Comparison of ENCODE assay signal across 34 cellular contexts in genomic region chr17:10527419-10527818, GRCh38. TPM values are rescaled to one million over a fixed set of nuclear protein-coding genes. Genes with fewer than 3 reads are reported as not detected.
"Had no signal": no experiment of that assay in that cellular context is flagged by ENCODE, and none has a peak within 500 bp of the region (broad histone marks: within the 10 kb centered on the region; RNA-seq: fewer than 3 reads in every experiment).

No MANE protein-coding gene starts in this region.

- H3K27ac ChIP-seq: adrenal gland, body of pancreas, brain microvascular endothelial cell, breast epithelium, VCaP had no signal

- H3K4me3 ChIP-seq: adrenal gland, body of pancreas, breast epithelium had no signal

- H3K27ac Mint-ChIP-seq: activated B cell treated with CpG ODN at 0.5 μM for 24 hours; activated CD4-positive, alpha-beta memory T cell treated with anti-CD3 and anti-CD28 coated beads, Interleukin-2, amount 10 ng/mL, durations not matched to agents 7 days and 5 days; activated CD4-positive, alpha-beta T cell treated with anti-CD3 and anti-CD28 coated beads, Interleukin-2, amount 10 ng/mL, durations not matched to agents 24 days and 14 days; activated naive CD4-positive, alpha-beta T cell treated with anti-CD3 and anti-CD28 coated beads for 36 hours; activated naive CD4-positive, alpha-beta T cell treated with anti-CD3 and anti-CD28 coated beads, Interleukin-2, amount 50 U/mL, for 72 hours; activated naive CD8-positive, alpha-beta T cell treated with anti-CD3 and anti-CD28 coated beads for 36 hours; activated T-cell treated with anti-CD3 and anti-CD28 coated beads, Interleukin-2, amount 50 U/mL, for 24 hours; activated T-helper 17 cell treated with anti-CD3 and anti-CD28 coated beads, Interleukin-2, amount 50 U/mL, for 72 hours; T-helper 1 cell treated with Interleukin-12 subunit alpha and Interleukin-12 subunit beta and Interleukin-4 antibody, amounts not matched to agents 30 μg/mL and 1 μg/mL, for 36 hours; T-helper 2 cell treated with Interferon-gamma antibody and Interleukin-4, amounts not matched to agents 5 μg/mL and 100 μg/mL, for 36 hours had no signal

- H3K36me3 ChIP-seq: adrenal gland, brain microvascular endothelial cell, breast epithelium had no signal

- H3K27me3 Mint-ChIP-seq: activated B cell treated with CpG ODN at 0.5 μM for 24 hours; activated CD4-positive, alpha-beta memory T cell treated with anti-CD3 and anti-CD28 coated beads, Interleukin-2, amount 10 ng/mL, durations not matched to agents 7 days and 5 days; activated CD4-positive, alpha-beta T cell treated with anti-CD3 and anti-CD28 coated beads, Interleukin-2, amount 10 ng/mL, durations not matched to agents 24 days and 14 days; activated naive CD8-positive, alpha-beta T cell treated with anti-CD3 and anti-CD28 coated beads for 36 hours had no signal

- DNase-seq: activated B cell treated with CpG ODN at 0.5 μM for 24 hours; activated CD4-positive, alpha-beta memory T cell treated with anti-CD3 and anti-CD28 coated beads, Interleukin-2, amount 10 ng/mL, durations not matched to agents 7 days and 5 days; activated CD4-positive, alpha-beta T cell treated with anti-CD3 and anti-CD28 coated beads for 4 hours; activated CD4-positive, alpha-beta T cell treated with anti-CD3 and anti-CD28 coated beads, Interleukin-2, amount 10 ng/mL, durations not matched to agents 24 days and 14 days; activated CD4-positive, alpha-beta T cell treated with anti-CD3 and anti-CD28 coated beads, Interleukin-2, amount 50 U/mL, for 48 hours; activated CD4-positive, CD25-positive, alpha-beta regulatory T cell treated with anti-CD3 and anti-CD28 coated beads, Interleukin-2, amount 50 U/mL, for 72 hours; activated CD8-positive, alpha-beta memory T cell treated with anti-CD3 and anti-CD28 coated beads, Interleukin-2, amount 50 U/mL, for 48 hours; activated effector memory CD4-positive, alpha-beta T cell treated with anti-CD3 and anti-CD28 coated beads, Interleukin-2, amount 50 U/mL, for 16 hours; activated gamma-delta T cell treated with Interleukin-2 at 50 U/mL for 16 hours; activated naive CD4-positive, alpha-beta T cell; activated naive CD4-positive, alpha-beta T cell treated with anti-CD3 and anti-CD28 coated beads for 36 hours; activated naive CD4-positive, alpha-beta T cell treated with anti-CD3 and anti-CD28 coated beads, Interleukin-2, amount 50 U/mL, for 16 hours; activated naive CD8-positive, alpha-beta T cell treated with anti-CD3 and anti-CD28 coated beads for 36 hours; activated T-cell treated with anti-CD3 and anti-CD28 coated beads, Interleukin-2, amount 50 U/mL, for 24 hours; activated T-cell treated with anti-CD3 and anti-CD28 coated beads, Interleukin-2, amount 50 U/mL, for 48 hours; adrenal gland; amniotic stem cell; aorta; body of pancreas; brain microvascular endothelial cell; central memory CD4-positive, alpha-beta T cell; SW 1271; T-helper 1 cell; T-helper 2 cell; T-helper 9 cell had no signal

- H3K27me3 ChIP-seq: adrenal gland, body of pancreas, brain microvascular endothelial cell, breast epithelium had no signal

- H3K36me3 Mint-ChIP-seq: activated naive CD4-positive, alpha-beta T cell treated with anti-CD3 and anti-CD28 coated beads, Interleukin-2, amount 50 U/mL, for 72 hours; activated naive CD8-positive, alpha-beta T cell treated with anti-CD3 and anti-CD28 coated beads for 36 hours had no signal

- H3K9me3 ChIP-seq: adrenal gland, body of pancreas, breast epithelium had no signal

- H3K9me3 Mint-ChIP-seq: activated B cell treated with CpG ODN at 0.5 μM for 24 hours; activated CD4-positive, alpha-beta memory T cell treated with anti-CD3 and anti-CD28 coated beads, Interleukin-2, amount 10 ng/mL, durations not matched to agents 7 days and 5 days; activated CD4-positive, alpha-beta T cell treated with anti-CD3 and anti-CD28 coated beads, Interleukin-2, amount 10 ng/mL, durations not matched to agents 24 days and 14 days; activated naive CD8-positive, alpha-beta T cell treated with anti-CD3 and anti-CD28 coated beads for 36 hours; activated T-cell treated with anti-CD3 and anti-CD28 coated beads, Interleukin-2, amount 50 U/mL, for 24 hours; T-helper 2 cell treated with Interferon-gamma antibody and Interleukin-4, amounts not matched to agents 5 μg/mL and 100 μg/mL, for 36 hours had no signal

- H3K4me3 Mint-ChIP-seq: activated B cell treated with CpG ODN at 0.5 μM for 24 hours; activated CD4-positive, alpha-beta memory T cell treated with anti-CD3 and anti-CD28 coated beads, Interleukin-2, amount 10 ng/mL, durations not matched to agents 7 days and 5 days; activated CD4-positive, alpha-beta T cell treated with anti-CD3 and anti-CD28 coated beads, Interleukin-2, amount 10 ng/mL, durations not matched to agents 24 days and 14 days; activated naive CD4-positive, alpha-beta T cell treated with anti-CD3 and anti-CD28 coated beads for 36 hours; activated naive CD8-positive, alpha-beta T cell treated with anti-CD3 and anti-CD28 coated beads for 36 hours; activated T-cell treated with anti-CD3 and anti-CD28 coated beads, Interleukin-2, amount 50 U/mL, for 24 hours; activated T-helper 17 cell treated with anti-CD3 and anti-CD28 coated beads, Interleukin-2, amount 50 U/mL, for 72 hours; T-helper 1 cell treated with Interleukin-12 subunit alpha and Interleukin-12 subunit beta and Interleukin-4 antibody, amounts not matched to agents 30 μg/mL and 1 μg/mL, for 36 hours; T-helper 2 cell treated with Interferon-gamma antibody and Interleukin-4, amounts not matched to agents 5 μg/mL and 100 μg/mL, for 36 hours had no signal

- H3K4me1 ChIP-seq: adrenal gland, body of pancreas, breast epithelium had no signal

- H3K4me1 Mint-ChIP-seq: activated B cell treated with CpG ODN at 0.5 μM for 24 hours; activated CD4-positive, alpha-beta memory T cell treated with anti-CD3 and anti-CD28 coated beads, Interleukin-2, amount 10 ng/mL, durations not matched to agents 7 days and 5 days; activated CD4-positive, alpha-beta T cell treated with anti-CD3 and anti-CD28 coated beads, Interleukin-2, amount 10 ng/mL, durations not matched to agents 24 days and 14 days; activated naive CD8-positive, alpha-beta T cell treated with anti-CD3 and anti-CD28 coated beads for 36 hours; activated T-helper 17 cell treated with anti-CD3 and anti-CD28 coated beads, Interleukin-2, amount 50 U/mL, for 72 hours had no signal

- ATAC-seq: activated naive CD4-positive, alpha-beta T cell treated with anti-CD3 and anti-CD28 coated beads, Interleukin-2, amount 50 U/mL, for 72 hours; activated T-helper 17 cell treated with anti-CD3 and anti-CD28 coated beads, Interleukin-2, amount 50 U/mL, for 72 hours; body of pancreas had no signal

RNA-seq across cellular contexts. Expression of gene MYH1, which starts 9.1 kb away (rescaled TPM):
- total RNA-seq: activated B cell treated with CpG ODN at 0.5 μM for 24 hours; activated CD4-positive, alpha-beta memory T cell treated with anti-CD3 and anti-CD28 coated beads, Interleukin-2, amount 10 ng/mL, durations not matched to agents 7 days and 5 days; activated CD4-positive, alpha-beta T cell treated with anti-CD3 and anti-CD28 coated beads, Interleukin-2, amount 10 ng/mL, durations not matched to agents 24 days and 14 days; activated CD8-positive, alpha-beta memory T cell treated with anti-CD3 and anti-CD28 coated beads for 36 hours; activated naive CD4-positive, alpha-beta T cell treated with anti-CD3 and anti-CD28 coated beads for 36 hours; activated naive CD4-positive, alpha-beta T cell treated with anti-CD3 and anti-CD28 coated beads, Interleukin-2, amount 50 U/mL, for 72 hours; activated naive CD8-positive, alpha-beta T cell treated with anti-CD3 and anti-CD28 coated beads for 36 hours; activated T-helper 17 cell treated with anti-CD3 and anti-CD28 coated beads, Interleukin-2, amount 50 U/mL, for 72 hours; aorta; astrocyte; body of pancreas had no signal

RNA-seq across cellular contexts. Expression of gene MYH2, which starts 22.0 kb away (rescaled TPM):
- total RNA-seq: activated B cell treated with CpG ODN at 0.5 μM for 24 hours; activated CD4-positive, alpha-beta memory T cell treated with anti-CD3 and anti-CD28 coated beads, Interleukin-2, amount 10 ng/mL, durations not matched to agents 7 days and 5 days; activated CD4-positive, alpha-beta T cell treated with anti-CD3 and anti-CD28 coated beads, Interleukin-2, amount 10 ng/mL, durations not matched to agents 24 days and 14 days; activated CD8-positive, alpha-beta memory T cell treated with anti-CD3 and anti-CD28 coated beads for 36 hours; activated naive CD4-positive, alpha-beta T cell treated with anti-CD3 and anti-CD28 coated beads for 36 hours; activated naive CD4-positive, alpha-beta T cell treated with anti-CD3 and anti-CD28 coated beads, Interleukin-2, amount 50 U/mL, for 72 hours; activated naive CD8-positive, alpha-beta T cell treated with anti-CD3 and anti-CD28 coated beads for 36 hours; activated T-helper 17 cell treated with anti-CD3 and anti-CD28 coated beads, Interleukin-2, amount 50 U/mL, for 72 hours; aorta; body of pancreas had no signal

RNA-seq across cellular contexts. Expression of gene MYH4, which starts 58.1 kb away (rescaled TPM):
- total RNA-seq: activated B cell treated with CpG ODN at 0.5 μM for 24 hours; activated CD4-positive, alpha-beta memory T cell treated with anti-CD3 and anti-CD28 coated beads, Interleukin-2, amount 10 ng/mL, durations not matched to agents 7 days and 5 days; activated CD4-positive, alpha-beta T cell treated with anti-CD3 and anti-CD28 coated beads, Interleukin-2, amount 10 ng/mL, durations not matched to agents 24 days and 14 days; activated CD8-positive, alpha-beta memory T cell treated with anti-CD3 and anti-CD28 coated beads for 36 hours; activated naive CD4-positive, alpha-beta T cell treated with anti-CD3 and anti-CD28 coated beads for 36 hours; activated naive CD4-positive, alpha-beta T cell treated with anti-CD3 and anti-CD28 coated beads, Interleukin-2, amount 50 U/mL, for 72 hours; activated naive CD8-positive, alpha-beta T cell treated with anti-CD3 and anti-CD28 coated beads for 36 hours; activated T-helper 17 cell treated with anti-CD3 and anti-CD28 coated beads, Interleukin-2, amount 50 U/mL, for 72 hours; adrenal gland; aorta; astrocyte; body of pancreas; breast epithelium; cardiac septum had no signal
- polyA plus RNA-seq: adrenal gland, aorta had no signal
